Comparison of ENCODE assay signal across 14 cellular contexts in the genomic region with DNA sequence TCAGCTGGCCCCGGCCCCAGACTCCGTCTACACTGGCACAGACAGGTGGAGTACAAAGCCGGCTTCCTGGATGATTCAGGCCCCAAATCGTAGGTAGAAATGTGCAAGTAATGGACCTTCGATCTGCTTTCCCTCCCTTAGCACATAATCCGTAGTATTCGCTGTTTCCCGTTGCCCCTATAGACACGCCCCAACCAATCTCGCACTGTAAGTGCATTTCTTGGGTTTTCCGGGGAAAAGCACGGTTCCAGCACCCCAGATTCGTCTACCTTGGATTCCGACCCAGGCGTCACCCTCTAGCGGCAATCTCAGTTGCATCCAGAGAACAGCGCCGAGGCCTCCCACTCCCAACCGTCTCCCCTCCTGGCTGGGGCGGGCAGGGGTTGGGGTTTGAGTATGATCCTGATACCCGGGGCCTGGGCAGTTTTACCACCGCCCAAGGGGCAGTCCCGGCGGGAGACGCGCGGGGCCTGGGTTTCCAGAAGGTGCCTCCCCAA. TPM values are rescaled to one million over a fixed set of nuclear protein-coding genes. Genes with fewer than 3 reads are reported as not detected.
DNase-seq lines count a peak whose midpoint lies in the region; ATAC-seq, FAIRE-seq and TF ChIP-seq lines count a peak whose summit lies in the region.
"Had no signal": no experiment of that assay in that cellular context is flagged by ENCODE, and none has a peak within 500 bp of the region (broad histone marks: within the 10 kb centered on the region; RNA-seq: fewer than 3 reads in every experiment).

No MANE protein-coding gene starts in this region.

- TF ChIP-seq EP300 in upper lobe of left lung (IDR thresholded peaks at IDR 0.05): no peak

- no peak for TF ChIP-seq POLR2A in upper lobe of left lung (IDR thresholded peaks at IDR 0.05)

- no peaks in the 10 kb centered on the region for H3K79me2 ChIP-seq in mesendoderm (ENCODE audit: control insufficient read depth, insufficient read depth, low read length)

- H3K9me3 Mint-ChIP-seq in activated T-cell treated with anti-CD3 and anti-CD28 coated beads, Interleukin-2, amount 50 U/mL, for 24 hours: no peaks in the 10 kb centered on the region
- no peaks in the 10 kb centered on the region for H3K9me3 Mint-ChIP-seq in activated T-cell treated with anti-CD3 and anti-CD28 coated beads, Interleukin-2, amount 50 U/mL, for 4 hours

- H3K27ac Mint-ChIP-seq in activated T-cell treated with anti-CD3 and anti-CD28 coated beads, Interleukin-2, amount 50 U/mL, for 24 hours: peak overlapping the region; percentile 79

- H3K18ac ChIP-seq in mesendoderm (ENCODE audit: low read length): no peak overlapping the region

- no peak overlapping the region for H3K23ac ChIP-seq in mesendoderm (ENCODE audit: low read length)

- H4K8ac ChIP-seq in mesendoderm (ENCODE audit: low read depth, low read length): no peak overlapping the region

- no peak for ATAC-seq in activated T-cell treated with anti-CD3 and anti-CD28 coated beads, Interleukin-2, amount 50 U/mL, for 4 hours
- ATAC-seq in upper lobe of left lung (ENCODE audit: low FRiP score in 2 of 2) (no peak), GM18511 (IDR thresholded peaks at IDR 0.05; ENCODE audit: unreplicated experiment) (no peak)
- ATAC-seq: heart left ventricle, left colon had no signal

- WGBS in mesendoderm (ENCODE audit: extremely low coverage, insufficient coverage, low lambda C conversion rate): no CpG with 5 or more reads among the region's 27 CpGs
- WGBS in upper lobe of left lung, 2 donors: 10 to 11% methylated on average over 20 to 23 of the region's 27 CpGs

- FAIRE-seq in GM19239 (lab: Jason Lieb, UNC): no peak

- in situ Hi-C loops in brain microvascular endothelial cell (cut with HindIII; ENCODE audit: low pct_ligation_motif_present, low sequenced_read_pairs): no loop called here

- H2BK120ac ChIP-seq in mesendoderm (ENCODE audit: low read depth, low read length): no peak overlapping the region

- no peak for DNase-seq in activated T-cell treated with anti-CD3 and anti-CD28 coated beads, Interleukin-2, amount 50 U/mL, for 24 hours
- no peak for DNase-seq in activated T-cell treated with anti-CD3 and anti-CD28 coated beads, Interleukin-2, amount 50 U/mL, for 4 hours
- DNase-seq in brain microvascular endothelial cell: no peak
- DNase-seq in mesendoderm: peak; percentile 61
- no peak for DNase-seq in upper lobe of left lung
- no peak for DNase-seq in GM19239 (ENCODE audit: insufficient read length, low spot score)
- DNase-seq in AG08395 (ENCODE audit: low spot score): no peak
- DNase-seq: heart left ventricle, MV-4-11, NCI-H2227 treated with DMSO at 0.1 percent for 48 hours had no signal

- H3K9ac ChIP-seq in mesendoderm (ENCODE audit: low read length): no peak overlapping the region
- H3K9ac ChIP-seq: BLaER1 had no signal

- no peaks in the 10 kb centered on the region for H3K36me3 Mint-ChIP-seq in activated T-cell treated with anti-CD3 and anti-CD28 coated beads, Interleukin-2, amount 50 U/mL, for 24 hours (ENCODE audit: low read depth)
- no peaks in the 10 kb centered on the region for H3K36me3 Mint-ChIP-seq in activated T-cell treated with anti-CD3 and anti-CD28 coated beads, Interleukin-2, amount 50 U/mL, for 4 hours (ENCODE audit: insufficient read depth)

- no peak overlapping the region for H3K4me3 ChIP-seq in brain microvascular endothelial cell (ENCODE audit: low read depth, low read length)
- no peak overlapping the region for H3K4me3 ChIP-seq in mesendoderm (ENCODE audit: low read length)
- peak overlapping the region; percentile 24 to 66 (median 34) for H3K4me3 ChIP-seq in upper lobe of left lung
- H3K4me3 ChIP-seq: BLaER1, heart left ventricle had no signal

- H2BK15ac ChIP-seq in mesendoderm (replicated peaks; ENCODE audit: low read depth): no peak overlapping the region

- H3K27me3 ChIP-seq in brain microvascular endothelial cell (replicated peaks) (peaks cover 94% of the 10 kb centered on the region), mesendoderm (ENCODE audit: insufficient read depth, low read length, poor library complexity) (peaks cover 87% of the 10 kb centered on the region), upper lobe of left lung (peaks cover 0 to 57% (median 24%) of the 10 kb centered on the region in 4 donors)

- H3K27me3 Mint-ChIP-seq in activated T-cell treated with anti-CD3 and anti-CD28 coated beads, Interleukin-2, amount 50 U/mL, for 24 hours: peaks cover 90% of the 10 kb centered on the region
- peaks cover 85% of the 10 kb centered on the region for H3K27me3 Mint-ChIP-seq in activated T-cell treated with anti-CD3 and anti-CD28 coated beads, Interleukin-2, amount 50 U/mL, for 4 hours (ENCODE audit: low read depth)

- H3K36me3 ChIP-seq in brain microvascular endothelial cell (replicated peaks): no peaks in the 10 kb centered on the region
- no peaks in the 10 kb centered on the region for H3K36me3 ChIP-seq in mesendoderm (ENCODE audit: control insufficient read depth, insufficient read depth, low read length)
- H3K36me3 ChIP-seq in upper lobe of left lung: peaks cover 0 to 3% (median 0%) of the 10 kb centered on the region in 4 donors
- H3K36me3 ChIP-seq: BLaER1, heart left ventricle had no signal

- no peak overlapping the region for H3K27ac ChIP-seq in brain microvascular endothelial cell
- H3K27ac ChIP-seq in mesendoderm (ENCODE audit: low read depth, low read length): no peak overlapping the region
- peak overlapping the region; percentile 77 to 97 (median 87) for H3K27ac ChIP-seq in upper lobe of left lung
- H3K27ac ChIP-seq: BLaER1 had no signal

- H3K9me3 ChIP-seq in upper lobe of left lung: no peaks in the 10 kb centered on the region
- H3K9me3 ChIP-seq: BLaER1, heart left ventricle had no signal

- no peak overlapping the region for H4K5ac ChIP-seq in mesendoderm (ENCODE audit: low read length)

- H3K4me1 ChIP-seq in mesendoderm (ENCODE audit: control insufficient read depth, low read depth, low read length) (peaks cover 14% of the 10 kb centered on the region), upper lobe of left lung (peaks cover 0 to 25% (median 6%) of the 10 kb centered on the region in 4 donors)
- H3K4me1 ChIP-seq: BLaER1 had no signal

- H3K4me3 Mint-ChIP-seq in activated T-cell treated with anti-CD3 and anti-CD28 coated beads, Interleukin-2, amount 50 U/mL, for 24 hours: no peak overlapping the region
- H3K4me3 Mint-ChIP-seq in activated T-cell treated with anti-CD3 and anti-CD28 coated beads, Interleukin-2, amount 50 U/mL, for 4 hours: no peak overlapping the region

- no peak overlapping the region for H2BK5ac ChIP-seq in mesendoderm (ENCODE audit: low read length)

- H3K4me1 Mint-ChIP-seq in activated T-cell treated with anti-CD3 and anti-CD28 coated beads, Interleukin-2, amount 50 U/mL, for 24 hours (ENCODE audit: low read depth): peaks cover 6% of the 10 kb centered on the region
- H3K4me1 Mint-ChIP-seq in activated T-cell treated with anti-CD3 and anti-CD28 coated beads, Interleukin-2, amount 50 U/mL, for 4 hours (ENCODE audit: low read depth): peaks cover 3% of the 10 kb centered on the region

- no peaks in the 10 kb centered on the region for H3K79me1 ChIP-seq in mesendoderm (ENCODE audit: low read length)

- peak overlapping the region; percentile 15 for H3K56ac ChIP-seq in mesendoderm (ENCODE audit: low read length)

- H3K4ac ChIP-seq in mesendoderm (ENCODE audit: low read depth, low read length): no peak overlapping the region

- H3K4me2 ChIP-seq in mesendoderm (ENCODE audit: low read length): peak overlapping the region; percentile 48
- H3K4me2 ChIP-seq: BLaER1 had no signal

- H2AK5ac ChIP-seq in mesendoderm (ENCODE audit: low read length): no peak overlapping the region

- TF ChIP-seq CTCF in brain microvascular endothelial cell (IDR thresholded peaks at IDR 0.05; ENCODE audit: low read depth, low read length, missing control alignments): peak; percentile 28
- no peak for TF ChIP-seq CTCF in upper lobe of left lung (IDR thresholded peaks at IDR 0.05)

RNA-seq across cellular contexts. Expression of a gene that starts 12.1 kb away (rescaled TPM):
- total RNA-seq in activated T-cell treated with anti-CD3 and anti-CD28 coated beads, Interleukin-2, amount 50 U/mL, for 4 hours: under 1 TPM; 0.05 to 0.08 (median 0.08) TPM
- 0.07 TPM for polyA plus RNA-seq in mesendoderm (2013, experiment 1 of 2)
- 0.03 TPM for polyA plus RNA-seq in mesendoderm (2013, experiment 2 of 2)
- 10 to 100 TPM in 5 of 6 donors, 1 to 10 TPM in 1; 6.3 to 73.6 (median 24.5) TPM for total RNA-seq in upper lobe of left lung
- total RNA-seq: T-helper 2 cell treated with Interferon-gamma antibody and Interleukin-4, amounts not matched to agents 100 ng/mL and 5 ng/mL, for 36 hours had no signal

RNA-seq across cellular contexts. Expression of a gene that starts 56.8 kb away (rescaled TPM):
- total RNA-seq in activated T-cell treated with anti-CD3 and anti-CD28 coated beads, Interleukin-2, amount 50 U/mL, for 4 hours: 10 to 100 TPM; 18.9 to 21.2 (median 20.1) TPM
- polyA plus RNA-seq in mesendoderm (2013, experiment 1 of 2): 5.5 TPM
- 6.0 TPM for polyA plus RNA-seq in mesendoderm (2013, experiment 2 of 2)
- total RNA-seq in upper lobe of left lung: 10 to 100 TPM; 13.8 to 39.8 (median 22.0) TPM

Comparison
In these comparisons a context has a peak if more than half of its experiments do, and no peak if none do; other contexts are left out.
1. H3K27ac ChIP-seq: peak in upper lobe of left lung (4 of 4); none in brain microvascular endothelial cell (single experiment) and mesendoderm (single experiment).
2. H3K4me3 ChIP-seq: peak in upper lobe of left lung (4 of 4); none in brain microvascular endothelial cell (single experiment) and mesendoderm (single experiment).
3. RNA of a gene that starts 12.1 kb away (total RNA-seq): 6.3 to 73.6 TPM in upper lobe of left lung; 0.05 to 0.08 TPM in activated T-cell treated with anti-CD3 and anti-CD28 coated beads, Interleukin-2, amount 50 U/mL, for 4 hours; every median in the first group is over 4 times any median in the second.